In genomic region chr12:34292736-34293625, GRCh38 we compare ENCODE assay signal across 10 cellular contexts.
DNase-seq lines count a peak whose midpoint lies in the region; ATAC-seq lines count a peak whose summit lies in the region.
"Had no signal": no experiment of that assay in that cellular context is flagged by ENCODE, and none has a peak within 500 bp of the region (broad histone marks: within the 10 kb centered on the region; RNA-seq: fewer than 3 reads in every experiment).

No MANE protein-coding gene starts in this region.

- no peaks in the 10 kb centered on the region for H3K27me3 ChIP-seq in HAP-1 (ENCODE audit: low read depth)

- ATAC-seq in GM21825 (IDR thresholded peaks at IDR 0.05; ENCODE audit: unreplicated experiment), result no peak

- no peaks in the 10 kb centered on the region for H3K9me3 ChIP-seq in HAP-1

- peak; percentile 50 for DNase-seq in NCI-H82 (lab: John Stamatoyannopoulos, UW)
- DNase-seq in NCI-H82 treated with DMSO at 0.1 percent for 48 hours (lab: John Stamatoyannopoulos, UW; ENCODE audit: unreplicated experiment), result no peak
- DNase-seq in KBM-7, result peak; percentile 5
- peak; percentile 16 for DNase-seq in SW480 (ENCODE audit: low spot score)
- peak; percentile 72 for DNase-seq in mesenteric fat pad (ENCODE audit: low spot score)
- DNase-seq in hepatic stellate cell (ENCODE audit: low spot score), result no peak
- DNase-seq in HAP-1 (ENCODE audit: low spot score in 2 of 2), result no peak
- DNase-seq: NCI-H2171 had no signal

- no peaks in the 10 kb centered on the region for H3K4me1 ChIP-seq in HAP-1
- H3K4me1 ChIP-seq: Caco-2 had no signal

- no peaks in the 10 kb centered on the region for H3K36me3 ChIP-seq in HAP-1 (replicated peaks)

- H3K4me3 ChIP-seq in HAP-1, result no peak overlapping the region

- in situ Hi-C loops in KBM-7 (cut with MboI; ENCODE audit: low pct_unique_long_range_greater_than_20kb, low sequenced_read_pairs), result loop anchor here (25.0 kb wide), 1 partner anchor 94 kb away; no protein-coding TSS in a partner anchor
- in situ Hi-C loops in HAP-1 (cut with MboI; ENCODE audit: low sequenced_read_pairs), result no loop called here

Comparison
In these comparisons a context has a peak if more than half of its experiments do, and no peak if none do; other contexts are left out.
1. DNase-seq: peak in NCI-H82 (single experiment), KBM-7 (single experiment), SW480 (single experiment) and mesenteric fat pad (single experiment); none in NCI-H82 treated with DMSO at 0.1 percent for 48 hours (single experiment), hepatic stellate cell (single experiment) and HAP-1 (0 of 2).